Comparison of ENCODE assay signal across 17 cellular contexts in genomic region chrX:14598330-14598729, GRCh38.
"Had no signal": no experiment of that assay in that cellular context is flagged by ENCODE, and none has a peak within 500 bp of the region (broad histone marks: within the 10 kb centered on the region; RNA-seq: fewer than 3 reads in every experiment).

No MANE protein-coding gene starts in this region.

- H3K4me1 Mint-ChIP-seq: T-helper 17 cell had no signal

- H3K27ac ChIP-seq: adrenal gland, hepatocyte, psoas muscle, right lobe of liver, suprapubic skin had no signal

- H3K36me3 Mint-ChIP-seq: type B pancreatic cell had no signal

- H3K4me2 ChIP-seq: hepatocyte had no signal

- FAIRE-seq: endometrium had no signal

- H3K36me3 ChIP-seq: adrenal gland, right lobe of liver, suprapubic skin had no signal

- H3K79me2 ChIP-seq: hepatocyte had no signal

- H3K27ac Mint-ChIP-seq: activated CD8-positive, alpha-beta T cell treated with anti-CD3 and anti-CD28 coated beads for 36 hours; stimulated activated naive CD8-positive, alpha-beta T cell treated with anti-CD3 and anti-CD28 coated beads, Interleukin-15, Interleukin-2, amounts not matched to agents 100 ng/mL and 50 ng/mL, for 24 hours; T-helper 17 cell; type B pancreatic cell had no signal

- H2AFZ ChIP-seq: hepatocyte had no signal

- H3K4me1 ChIP-seq: adrenal gland, psoas muscle, right lobe of liver, suprapubic skin had no signal

- H3K27me3 Mint-ChIP-seq: activated CD8-positive, alpha-beta T cell treated with anti-CD3 and anti-CD28 coated beads for 36 hours; type B pancreatic cell had no signal

- H3K4me3 ChIP-seq: adrenal gland, hepatocyte, lung, psoas muscle, right lobe of liver, suprapubic skin had no signal

- H3K27me3 ChIP-seq: adrenal gland, hepatocyte, right lobe of liver, suprapubic skin had no signal

- H3K9me3 ChIP-seq: adrenal gland, psoas muscle, right lobe of liver, suprapubic skin had no signal

- H3K9me3 Mint-ChIP-seq: activated CD8-positive, alpha-beta T cell treated with anti-CD3 and anti-CD28 coated beads for 36 hours; activated T-cell treated with anti-CD3 and anti-CD28 coated beads, Interleukin-2, amount 50 U/mL, for 4 hours had no signal

- DNase-seq: activated CD4-positive, alpha-beta T cell treated with anti-CD3 and anti-CD28 coated beads for 4 hours; activated CD8-positive, alpha-beta T cell treated with anti-CD3 and anti-CD28 coated beads for 36 hours; activated effector memory CD4-positive, alpha-beta T cell treated with Interleukin-2 at 50 U/mL for 16 hours; activated naive CD4-positive, alpha-beta T cell treated with anti-CD3 and anti-CD28 coated beads, Interleukin-2, amount 50 U/mL, for 16 hours; activated T-cell treated with anti-CD3 and anti-CD28 coated beads, Interleukin-2, amount 50 U/mL, for 4 hours; adrenal gland; left colon; midbrain; psoas muscle; right lobe of liver; T-helper 17 cell had no signal

- H3K4me3 Mint-ChIP-seq: activated CD8-positive, alpha-beta T cell treated with anti-CD3 and anti-CD28 coated beads for 36 hours; activated T-cell treated with anti-CD3 and anti-CD28 coated beads, Interleukin-2, amount 50 U/mL, for 4 hours; stimulated activated naive CD8-positive, alpha-beta T cell treated with anti-CD3 and anti-CD28 coated beads, Interleukin-15, Interleukin-2, amounts not matched to agents 100 ng/mL and 50 ng/mL, for 24 hours; T-helper 17 cell; type B pancreatic cell had no signal
